In genomic region chr12:78703820-78704525, GRCh38 we compare ENCODE assay signal across 14 cellular contexts.
A peak's percentile ranks its signal among the peaks of the same experiment; 100 is the strongest.
DNase-seq lines count a peak whose midpoint lies in the region; ATAC-seq, FAIRE-seq and TF ChIP-seq lines count a peak whose summit lies in the region.
"Had no signal": no experiment of that assay in that cellular context is flagged by ENCODE, and none has a peak within 500 bp of the region (broad histone marks: within the 10 kb centered on the region; RNA-seq: fewer than 3 reads in every experiment).

No MANE protein-coding gene starts in this region.

- H3K4me1 ChIP-seq in SJSA1 (replicated peaks) (peaks cover 19% of the 10 kb centered on the region), skeletal muscle satellite cell (ENCODE audit: control insufficient read depth, insufficient read depth, low read length) (peaks cover 21% of the 10 kb centered on the region)
- H3K4me1 ChIP-seq: adrenal gland, left lung, parathyroid adenoma had no signal

- peak; percentile 93 for FAIRE-seq in H54 (lab: Jason Lieb, UNC)

- H3K27ac ChIP-seq in SJSA1: peak overlapping the region; percentile 86
- H3K27ac ChIP-seq: adrenal gland, left lung, parathyroid adenoma had no signal

- H3K9ac ChIP-seq in skeletal muscle satellite cell (ENCODE audit: low read depth, low read length): peak overlapping the region; percentile 64
- H3K9ac ChIP-seq: parathyroid adenoma had no signal

- no peak for TF ChIP-seq CTCF in fibroblast of mammary gland (conservative IDR thresholded peaks at IDR 0.05; ENCODE audit: control insufficient read depth, insufficient read depth, low read depth, low read length)

- H3K9me3 ChIP-seq in SJSA1 (replicated peaks) (no peaks in the 10 kb centered on the region), skeletal muscle satellite cell (replicated peaks; ENCODE audit: low read length) (no peaks in the 10 kb centered on the region)
- H3K9me3 ChIP-seq: adrenal gland, left lung had no signal

- TF ChIP-seq POLR2A in H54 (IDR thresholded peaks at IDR 0.05; ENCODE audit: low read depth, low read length): no peak

- no peaks in the 10 kb centered on the region for H3K27me3 ChIP-seq in SJSA1 (replicated peaks)
- H3K27me3 ChIP-seq in skeletal muscle satellite cell (ENCODE audit: control insufficient read depth, insufficient read depth, low read length): no peaks in the 10 kb centered on the region
- H3K27me3 ChIP-seq: adrenal gland, left lung had no signal

- H3K4me2 ChIP-seq in skeletal muscle satellite cell (ENCODE audit: low read length): peak overlapping the region; percentile 55

- no peak for ATAC-seq in GM21360 (IDR thresholded peaks at IDR 0.05; ENCODE audit: unreplicated experiment)
- no peak for ATAC-seq in GM21447 (IDR thresholded peaks at IDR 0.05; ENCODE audit: unreplicated experiment)
- no peak for ATAC-seq in HG03135 (IDR thresholded peaks at IDR 0.05; ENCODE audit: unreplicated experiment)
- ATAC-seq: esophagus mucosa, left lung had no signal

- H3K36me3 ChIP-seq in SJSA1: no peaks in the 10 kb centered on the region
- no peaks in the 10 kb centered on the region for H3K36me3 ChIP-seq in skeletal muscle satellite cell (ENCODE audit: insufficient read depth, low read length)
- H3K36me3 ChIP-seq: adrenal gland, left lung had no signal

- peak; percentile 8 for DNase-seq in H54 (ENCODE audit: insufficient read length, low spot score)
- peak in 1 of 2 experiments; percentile 87 for DNase-seq in SJSA1 (ENCODE audit: low read depth in 1 of 2, low spot score in 2 of 2)
- DNase-seq in fibroblast of mammary gland (ENCODE audit: low read depth): peak; percentile 84
- DNase-seq in hypothalamus (lab: John Stamatoyannopoulos, UW): no peak
- DNase-seq: adrenal gland; NCI-H1694 treated with DMSO at 0.1 percent for 48 hours; stimulated activated CD4-positive, alpha-beta T cell treated with anti-CD3 and anti-CD28 coated beads, Interleukin-4, amount 100 ng/mL, for 24 hours had no signal

- no peak overlapping the region for H3K4me3 ChIP-seq in SJSA1
- no peak overlapping the region for H3K4me3 ChIP-seq in fibroblast of mammary gland (ENCODE audit: control insufficient read depth, low read depth, low read length)
- H3K4me3 ChIP-seq in skeletal muscle satellite cell (ENCODE audit: low read length): peak overlapping the region; percentile 5
- H3K4me3 ChIP-seq: adrenal gland, left lung had no signal

Comparison
In these comparisons a context has a peak if more than half of its experiments do, and no peak if none do; other contexts are left out.
1. DNase-seq: peak in H54 (single experiment) and fibroblast of mammary gland (single experiment); none in hypothalamus (0 of 51).